Comparison of ENCODE assay signal across 8 cellular contexts in genomic region chr7:150378115-150378852, GRCh38. TPM values are rescaled to one million over a fixed set of nuclear protein-coding genes. Genes with fewer than 3 reads are reported as not detected.
A peak's percentile ranks its signal among the peaks of the same experiment; 100 is the strongest.
DNase-seq lines count a peak whose midpoint lies in the region; ATAC-seq, FAIRE-seq and TF ChIP-seq lines count a peak whose summit lies in the region.

No MANE protein-coding gene starts in this region.

- TF ChIP-seq CTCF in GM20000 (IDR thresholded peaks at IDR 0.05; ENCODE audit: extremely low read depth, missing control alignments) (no peak), HepG2 (CRISPR knock-in tag; IDR thresholded peaks at IDR 0.05) (peak; percentile 65)

- no peaks in the 10 kb centered on the region for H3K27me3 Mint-ChIP-seq in CD4-positive, alpha-beta memory T cell

- H3K4me3 Mint-ChIP-seq in CD4-positive, alpha-beta memory T cell: peak overlapping the region; percentile 79 to 88 (median 86)

- POLR2A ChIA-PET in CD4-positive, alpha-beta memory T cell (lab: Charles Lee; ENCODE audit: partially characterized antibody): interaction anchor here (0.7 to 3.1 kb wide), 17 partner anchors 9 to 377 kb away, joined by 3 to 55 read pairs (median 4); partner anchors contain the start of genes ACTR3C, GIMAP7, GIMAP8 and LRRC61
- POLR2A ChIA-PET in HepG2 (lab: Yijun Ruan, JAX): interaction anchor here (1.0 to 4.7 kb wide), 15 partner anchors 8 to 62 kb away, joined by 3 to 107 read pairs (median 6); partner anchors contain the start of genes ACTR3C, LRRC61, RARRES2 and REPIN1

- H3K27me3 ChIP-seq in CD4-positive, alpha-beta memory T cell (ENCODE audit: insufficient read depth, low read length): no peaks in the 10 kb centered on the region
- no peaks in the 10 kb centered on the region for H3K27me3 ChIP-seq in HepG2 (ENCODE audit: control insufficient read depth in 1 of 2, insufficient read depth in 2 of 2, low read length in 2 of 2)

- H3K4me1 ChIP-seq in CD4-positive, alpha-beta memory T cell (ENCODE audit: insufficient read depth, low read length): peaks cover 38% of the 10 kb centered on the region
- H3K4me1 ChIP-seq in HepG2 (ENCODE audit: insufficient read depth, low read length): peaks cover 86% of the 10 kb centered on the region

- peak overlapping the region; percentile 74 to 90 (median 86) for H3K27ac Mint-ChIP-seq in CD4-positive, alpha-beta memory T cell

- H4K20me1 ChIP-seq in HepG2 (ENCODE audit: insufficient read depth, low read length): peaks cover 3% of the 10 kb centered on the region; the same call in 1 of the 2 replicates

- peak overlapping the region; percentile 71 for H3K27ac ChIP-seq in CD4-positive, alpha-beta memory T cell (ENCODE audit: low read depth, low read length)
- peak overlapping the region; percentile 97 for H3K27ac ChIP-seq in HepG2 (ENCODE audit: extremely low read length, insufficient read depth, low read length)

- DNase-seq in CD4-positive, alpha-beta memory T cell: peak; percentile 32 to 63 (median 40)
- DNase-seq in GM20000 (ENCODE audit: low spot score) (peak; percentile 67), NCI-H1694 treated with DMSO at 0.1 percent for 48 hours (lab: John Stamatoyannopoulos, UW) (peak; percentile 66), T-helper 9 cell (peak; percentile 33), dermis blood vessel endothelial cell (peak; percentile 88), HepG2 (ENCODE audit: low spot score) (peak; percentile 82)
- peak; percentile 48 for DNase-seq in stimulated activated naive CD8-positive, alpha-beta T cell treated with anti-CD3 and anti-CD28 coated beads, Interleukin-15, Interleukin-2, amounts not matched to agents 100 U/mL and 50 U/mL, for 24 hours

- H3K36me3 Mint-ChIP-seq in CD4-positive, alpha-beta memory T cell: peaks cover 0 to 14% of the 10 kb centered on the region in 2 donors

- H3K79me2 ChIP-seq in HepG2 (ENCODE audit: insufficient read depth, low read length): peaks cover 39% of the 10 kb centered on the region

- in situ Hi-C loops in HepG2 (cut with HindIII; ENCODE audit: extremely low pct_ligation_motif_present, low pct_unique_long_range_greater_than_20kb): no loop called here

- peak overlapping the region; percentile 97 for H3K4me2 ChIP-seq in HepG2 (ENCODE audit: low read depth, low read length)

- 0% methylated on average over 11 of the region's 32 CpGs for WGBS in HepG2 (ENCODE audit: low lambda C conversion rate)

- peak overlapping the region; percentile 99 for H3K9ac ChIP-seq in HepG2 (ENCODE audit: insufficient read depth, low read depth, low read length)

- TF ChIP-seq EP300 in HepG2 (IDR thresholded peaks at IDR 0.05; ENCODE audit: low read depth in 2 of 2, low read length in 2 of 2) (0 out of 4 replicates have a peak, but pooled peaks of 1 of the 2 experiments have one; percentile 16), HepG2 (CRISPR knock-in tag; IDR thresholded peaks at IDR 0.05; ENCODE audit: borderline replicate concordance) (0 out of 2 replicates have a peak, but pooled peaks have one; percentile 28)

- H3K36me3 ChIP-seq in CD4-positive, alpha-beta memory T cell (ENCODE audit: insufficient read depth, low read length): no peaks in the 10 kb centered on the region
- peaks cover under 1 to 8% of the 10 kb centered on the region in 2 experiments; a peak in 2 of 5 replicates for H3K36me3 ChIP-seq in HepG2 (replicated peaks in 1 of 2; ENCODE audit: control insufficient read depth in 1 of 2, insufficient read depth in 2 of 2, low read length in 2 of 2)

- ATAC-seq in HepG2: peak; percentile 43
- no peak for ATAC-seq in stimulated activated naive CD8-positive, alpha-beta T cell treated with anti-CD3 and anti-CD28 coated beads, Interleukin-15, Interleukin-2, amounts not matched to agents 100 U/mL and 50 U/mL, for 24 hours
- no peak for ATAC-seq in GM21515 (IDR thresholded peaks at IDR 0.05; ENCODE audit: unreplicated experiment)

- peak; percentile 56 to 58; a peak in 3 of 4 replicates for TF ChIP-seq POLR2A in HepG2 (IDR thresholded peaks at IDR 0.05; ENCODE audit: insufficient read depth in 1 of 2, low read depth in 2 of 2, low read length in 2 of 2)

- H2AFZ ChIP-seq in HepG2 (ENCODE audit: low read length): no peak overlapping the region

- TSS peak; percentile 94 for BruUV-seq in HepG2 (replicated peaks; lab: Mats Ljungman, UMichigan)

- no peaks in the 10 kb centered on the region for H3K9me3 Mint-ChIP-seq in CD4-positive, alpha-beta memory T cell

- FAIRE-seq in HepG2 (lab: Jason Lieb, UNC): peak; percentile 76

- H3K4me3 ChIP-seq in CD4-positive, alpha-beta memory T cell (ENCODE audit: low read length in 2 of 2): peak overlapping the region; percentile 87 to 89
- H3K4me3 ChIP-seq in HepG2 (replicated peaks in 1 of 3; ENCODE audit: insufficient read depth in 1 of 3, low read depth in 2 of 3, low read length in 3 of 3): peak overlapping the region; percentile 84 to 92 (median 88)

- intact Hi-C loops in CD4-positive, alpha-beta memory T cell (cut with micrococcal nuclease): loop anchor here (2.0 kb wide), 1 partner anchor 55 kb away; the partner anchor contains the start of genes ACTR3C and LRRC61
- intact Hi-C loops in HepG2 (cut with micrococcal nuclease; ENCODE audit: unreplicated experiment): no loop called here

- no peaks in the 10 kb centered on the region for H3K9me3 ChIP-seq in CD4-positive, alpha-beta memory T cell (ENCODE audit: control insufficient read depth in 1 of 2, low read length in 2 of 2)
- no peaks in the 10 kb centered on the region for H3K9me3 ChIP-seq in HepG2 (ENCODE audit: low read length)

- CTCF ChIA-PET in CD4-positive, alpha-beta memory T cell (lab: Charles Lee; ENCODE audit: partially characterized antibody): interaction anchor here (0.9 to 2.6 kb wide), 9 partner anchors 9 to 43 kb away, joined by 3 to 19 read pairs (median 4); partner anchors contain the start of gene REPIN1
- CTCF ChIA-PET in HepG2 (lab: Yijun Ruan, JAX; ENCODE audit: low intra/inter-chr PET ratio, low total read pairs): interaction anchor here (0.8 to 2.3 kb wide), 2 partner anchors 10 to 22 kb away, joined by 3 to 8 read pairs; no protein-coding TSS in a partner anchor

- TF ChIP-seq RAD21 in HepG2 (CRISPR knock-in tag; IDR thresholded peaks at IDR 0.05): no peak

- peaks cover 28 to 69% (median 44%) of the 10 kb centered on the region in 4 donors for H3K4me1 Mint-ChIP-seq in CD4-positive, alpha-beta memory T cell

RNA-seq across cellular contexts. Expression of gene ZNF775, which starts 0.8 kb away (rescaled TPM):
- 1 to 10 TPM; 4.3 to 5.5 TPM for total RNA-seq in CD4-positive, alpha-beta memory T cell
- polyA plus RNA-seq in CD4-positive, alpha-beta memory T cell: 1 to 10 TPM in 1 of 2 donors, under 1 TPM in 1; 0.67 to 7.6 TPM
- 8.1 and 9.7 TPM in 2 replicates for total RNA-seq in dermis blood vessel endothelial cell
- total RNA-seq in HepG2 (2016; rRNA removed; fragmentation: Illumina TruSeq; extraction: Trizol): 3.1 and 4.5 TPM in 2 replicates
- 0.71 TPM in 2 replicates for total RNA-seq in HepG2 (2016; cell fraction: cytosol; rRNA removed; fragmentation: Illumina TruSeq; extraction: Trizol; ENCODE audit: low read depth)
- 3.6 and 3.8 TPM in 2 replicates for total RNA-seq in HepG2 (2016; cell fraction: insoluble cytoplasmic fraction; rRNA removed; fragmentation: Illumina TruSeq; extraction: Trizol)
- 1.9 and 2.5 TPM in 2 replicates for total RNA-seq in HepG2 (2016; cell fraction: membrane; rRNA removed; fragmentation: Illumina TruSeq; extraction: Trizol)
- 1.8 and 3.2 TPM in 2 replicates for total RNA-seq in HepG2 (2016; cell fraction: nucleus; rRNA removed; fragmentation: Illumina TruSeq; extraction: Trizol)
- 3.2 and 3.8 TPM in 2 replicates for polyA plus RNA-seq in HepG2 (2011; rRNA removed)
- polyA plus RNA-seq in HepG2 (2011; cell fraction: cytosol; rRNA removed): 2.6 and 4.5 TPM in 2 replicates
- polyA plus RNA-seq in HepG2 (2011; cell fraction: nucleus; rRNA removed): 5.8 and 5.9 TPM in 2 replicates
- polyA plus RNA-seq in HepG2 (2012): 2.1 and 3.1 TPM in 2 replicates
- polyA plus RNA-seq in HepG2 (2016; cell fraction: cytosol; fragmentation: Illumina TruSeq; extraction: Trizol; ENCODE audit: low read depth): 0.67 and 0.68 TPM in 2 replicates
- 3.7 and 4.2 TPM in 2 replicates for polyA plus RNA-seq in HepG2 (2016; cell fraction: insoluble cytoplasmic fraction; fragmentation: Illumina TruSeq; extraction: Trizol; ENCODE audit: low read depth)
- 1.2 and 1.8 TPM in 2 replicates for polyA plus RNA-seq in HepG2 (2016; cell fraction: membrane; fragmentation: Illumina TruSeq; extraction: Trizol; ENCODE audit: low read depth)
- polyA plus RNA-seq in HepG2 (2016; cell fraction: nucleus; fragmentation: Illumina TruSeq; extraction: Trizol; ENCODE audit: insufficient read depth, low read depth): 5.2 and 9.1 TPM in 2 replicates
- polyA minus RNA-seq in HepG2 (2011; rRNA and poly(A)+ RNA removed; ENCODE audit: low replicate concordance): 0.37 and 3.7 TPM in 2 replicates
- polyA minus RNA-seq in HepG2 (2011; cell fraction: cytosol; rRNA and poly(A)+ RNA removed): 2.5 and 3.9 TPM in 2 replicates
- 1.8 and 2.4 TPM in 2 replicates for polyA minus RNA-seq in HepG2 (2011; cell fraction: nucleus; rRNA and poly(A)+ RNA removed)

RNA-seq across cellular contexts. Expression of gene REPIN1, which starts 9.7 kb away (rescaled TPM):
- total RNA-seq in CD4-positive, alpha-beta memory T cell: 10 to 100 TPM; 72.0 to 78.5 TPM
- polyA plus RNA-seq in CD4-positive, alpha-beta memory T cell: 10 to 100 TPM; 29.4 to 62.1 TPM
- 83.9 and 124 TPM in 2 replicates for total RNA-seq in dermis blood vessel endothelial cell
- 86.4 and 108 TPM in 2 replicates for total RNA-seq in HepG2 (2016; rRNA removed; fragmentation: Illumina TruSeq; extraction: Trizol)
- 34.3 and 36.1 TPM in 2 replicates for total RNA-seq in HepG2 (2016; cell fraction: cytosol; rRNA removed; fragmentation: Illumina TruSeq; extraction: Trizol; ENCODE audit: low read depth)
- total RNA-seq in HepG2 (2016; cell fraction: insoluble cytoplasmic fraction; rRNA removed; fragmentation: Illumina TruSeq; extraction: Trizol): 77.5 and 106 TPM in 2 replicates
- 112 and 119 TPM in 2 replicates for total RNA-seq in HepG2 (2016; cell fraction: membrane; rRNA removed; fragmentation: Illumina TruSeq; extraction: Trizol)
- total RNA-seq in HepG2 (2016; cell fraction: nucleus; rRNA removed; fragmentation: Illumina TruSeq; extraction: Trizol): 81.1 and 91.5 TPM in 2 replicates
- polyA plus RNA-seq in HepG2 (2011; rRNA removed): 69.9 and 87.9 TPM in 2 replicates
- polyA plus RNA-seq in HepG2 (2011; cell fraction: cytosol; rRNA removed): 58.9 and 82.1 TPM in 2 replicates
- 189 and 195 TPM in 2 replicates for polyA plus RNA-seq in HepG2 (2011; cell fraction: nucleus; rRNA removed)
- polyA plus RNA-seq in HepG2 (2012): 52.5 and 64.7 TPM in 2 replicates
- polyA plus RNA-seq in HepG2 (2016; cell fraction: cytosol; fragmentation: Illumina TruSeq; extraction: Trizol; ENCODE audit: low read depth): 22.0 and 24.7 TPM in 2 replicates
- polyA plus RNA-seq in HepG2 (2016; cell fraction: insoluble cytoplasmic fraction; fragmentation: Illumina TruSeq; extraction: Trizol; ENCODE audit: low read depth): 82.2 and 105 TPM in 2 replicates
- 77.8 and 77.9 TPM in 2 replicates for polyA plus RNA-seq in HepG2 (2016; cell fraction: membrane; fragmentation: Illumina TruSeq; extraction: Trizol; ENCODE audit: low read depth)
- polyA plus RNA-seq in HepG2 (2016; cell fraction: nucleus; fragmentation: Illumina TruSeq; extraction: Trizol; ENCODE audit: insufficient read depth, low read depth): 138 and 155 TPM in 2 replicates
- polyA minus RNA-seq in HepG2 (2011; rRNA and poly(A)+ RNA removed; ENCODE audit: low replicate concordance): 81.7 and 98.0 TPM in 2 replicates
- polyA minus RNA-seq in HepG2 (2011; cell fraction: cytosol; rRNA and poly(A)+ RNA removed): 35.3 and 35.6 TPM in 2 replicates
- polyA minus RNA-seq in HepG2 (2011; cell fraction: nucleus; rRNA and poly(A)+ RNA removed): 50.5 and 54.6 TPM in 2 replicates

RNA-seq across cellular contexts. Expression of gene RARRES2, which starts 36.9 kb away (rescaled TPM):
- not detected for total RNA-seq in CD4-positive, alpha-beta memory T cell
- not detected for polyA plus RNA-seq in CD4-positive, alpha-beta memory T cell
- total RNA-seq in dermis blood vessel endothelial cell (0.65 and 1.9 TPM in 2 replicates), HepG2 (2016; rRNA removed; fragmentation: Illumina TruSeq; extraction: Trizol) (94.6 and 172 TPM in 2 replicates)
- total RNA-seq in HepG2 (2016; cell fraction: cytosol; rRNA removed; fragmentation: Illumina TruSeq; extraction: Trizol; ENCODE audit: low read depth): 63.6 and 75.7 TPM in 2 replicates
- total RNA-seq in HepG2 (2016; cell fraction: insoluble cytoplasmic fraction; rRNA removed; fragmentation: Illumina TruSeq; extraction: Trizol): 93.3 and 178 TPM in 2 replicates
- total RNA-seq in HepG2 (2016; cell fraction: membrane; rRNA removed; fragmentation: Illumina TruSeq; extraction: Trizol): 68.9 and 86.6 TPM in 2 replicates
- 126 and 156 TPM in 2 replicates for total RNA-seq in HepG2 (2016; cell fraction: nucleus; rRNA removed; fragmentation: Illumina TruSeq; extraction: Trizol)
- 134 and 157 TPM in 2 replicates for polyA plus RNA-seq in HepG2 (2011; rRNA removed)
- 197 and 233 TPM in 2 replicates for polyA plus RNA-seq in HepG2 (2011; cell fraction: cytosol; rRNA removed)
- 164 and 202 TPM in 2 replicates for polyA plus RNA-seq in HepG2 (2011; cell fraction: nucleus; rRNA removed)
- polyA plus RNA-seq in HepG2 (2012): 37.9 and 77.4 TPM in 2 replicates
- polyA plus RNA-seq in HepG2 (2016; cell fraction: cytosol; fragmentation: Illumina TruSeq; extraction: Trizol; ENCODE audit: low read depth): 96.7 and 115 TPM in 2 replicates
- 134 and 138 TPM in 2 replicates for polyA plus RNA-seq in HepG2 (2016; cell fraction: insoluble cytoplasmic fraction; fragmentation: Illumina TruSeq; extraction: Trizol; ENCODE audit: low read depth)
- polyA plus RNA-seq in HepG2 (2016; cell fraction: membrane; fragmentation: Illumina TruSeq; extraction: Trizol; ENCODE audit: low read depth): 82.1 and 99.5 TPM in 2 replicates
- polyA plus RNA-seq in HepG2 (2016; cell fraction: nucleus; fragmentation: Illumina TruSeq; extraction: Trizol; ENCODE audit: insufficient read depth, low read depth): 420 and 455 TPM in 2 replicates
- 22.1 TPM in 1 of 2 replicates, not detected in the other for polyA minus RNA-seq in HepG2 (2011; rRNA and poly(A)+ RNA removed; ENCODE audit: low replicate concordance)
- polyA minus RNA-seq in HepG2 (2011; cell fraction: cytosol; rRNA and poly(A)+ RNA removed): 17.4 and 20.0 TPM in 2 replicates
- polyA minus RNA-seq in HepG2 (2011; cell fraction: nucleus; rRNA and poly(A)+ RNA removed): 6.1 and 7.3 TPM in 2 replicates

RNA-seq across cellular contexts. Expression of gene ACTR3C, which starts 54.9 kb away (rescaled TPM):
- total RNA-seq in CD4-positive, alpha-beta memory T cell: 10 to 100 TPM; 13.0 to 17.8 TPM
- 1 to 10 TPM; 3.6 to 8.6 TPM for polyA plus RNA-seq in CD4-positive, alpha-beta memory T cell
- total RNA-seq in dermis blood vessel endothelial cell (8.9 and 9.5 TPM in 2 replicates), HepG2 (2016; rRNA removed; fragmentation: Illumina TruSeq; extraction: Trizol) (4.1 and 7.5 TPM in 2 replicates)
- total RNA-seq in HepG2 (2016; cell fraction: cytosol; rRNA removed; fragmentation: Illumina TruSeq; extraction: Trizol; ENCODE audit: low read depth): 7.2 and 7.8 TPM in 2 replicates
- total RNA-seq in HepG2 (2016; cell fraction: insoluble cytoplasmic fraction; rRNA removed; fragmentation: Illumina TruSeq; extraction: Trizol): 3.7 and 6.7 TPM in 2 replicates
- 4.8 and 5.6 TPM in 2 replicates for total RNA-seq in HepG2 (2016; cell fraction: membrane; rRNA removed; fragmentation: Illumina TruSeq; extraction: Trizol)
- 17.1 and 19.7 TPM in 2 replicates for total RNA-seq in HepG2 (2016; cell fraction: nucleus; rRNA removed; fragmentation: Illumina TruSeq; extraction: Trizol)
- 3.2 and 3.8 TPM in 2 replicates for polyA plus RNA-seq in HepG2 (2011; rRNA removed)
- 2.5 and 2.7 TPM in 2 replicates for polyA plus RNA-seq in HepG2 (2011; cell fraction: cytosol; rRNA removed)
- 4.0 and 4.3 TPM in 2 replicates for polyA plus RNA-seq in HepG2 (2011; cell fraction: nucleus; rRNA removed)
- 1.2 and 1.4 TPM in 2 replicates for polyA plus RNA-seq in HepG2 (2012)
- 0.95 and 2.7 TPM in 2 replicates for polyA plus RNA-seq in HepG2 (2016; cell fraction: cytosol; fragmentation: Illumina TruSeq; extraction: Trizol; ENCODE audit: low read depth)
- polyA plus RNA-seq in HepG2 (2016; cell fraction: insoluble cytoplasmic fraction; fragmentation: Illumina TruSeq; extraction: Trizol; ENCODE audit: low read depth): 1.9 and 3.9 TPM in 2 replicates
- 1.4 and 1.6 TPM in 2 replicates for polyA plus RNA-seq in HepG2 (2016; cell fraction: membrane; fragmentation: Illumina TruSeq; extraction: Trizol; ENCODE audit: low read depth)
- polyA plus RNA-seq in HepG2 (2016; cell fraction: nucleus; fragmentation: Illumina TruSeq; extraction: Trizol; ENCODE audit: insufficient read depth, low read depth): 4.9 and 8.0 TPM in 2 replicates
- polyA minus RNA-seq in HepG2 (2011; rRNA and poly(A)+ RNA removed; ENCODE audit: low replicate concordance): 10.0 and 39.9 TPM in 2 replicates
- polyA minus RNA-seq in HepG2 (2011; cell fraction: cytosol; rRNA and poly(A)+ RNA removed): 2.6 and 3.3 TPM in 2 replicates
- polyA minus RNA-seq in HepG2 (2011; cell fraction: nucleus; rRNA and poly(A)+ RNA removed): 44.3 and 59.4 TPM in 2 replicates

RNA-seq across cellular contexts. Expression of gene LRRC61, which starts 55.1 kb away (rescaled TPM):
- 10 to 100 TPM; 11.0 to 12.8 TPM for total RNA-seq in CD4-positive, alpha-beta memory T cell
- polyA plus RNA-seq in CD4-positive, alpha-beta memory T cell: 10 to 100 TPM; 14.8 to 16.0 TPM
- total RNA-seq in dermis blood vessel endothelial cell (5.4 and 18.0 TPM in 2 replicates), HepG2 (2016; rRNA removed; fragmentation: Illumina TruSeq; extraction: Trizol) (34.8 and 38.4 TPM in 2 replicates)
- 10.3 and 10.8 TPM in 2 replicates for total RNA-seq in HepG2 (2016; cell fraction: cytosol; rRNA removed; fragmentation: Illumina TruSeq; extraction: Trizol; ENCODE audit: low read depth)
- 30.5 and 35.2 TPM in 2 replicates for total RNA-seq in HepG2 (2016; cell fraction: insoluble cytoplasmic fraction; rRNA removed; fragmentation: Illumina TruSeq; extraction: Trizol)
- total RNA-seq in HepG2 (2016; cell fraction: membrane; rRNA removed; fragmentation: Illumina TruSeq; extraction: Trizol): 34.2 and 36.9 TPM in 2 replicates
- 25.0 and 31.2 TPM in 2 replicates for total RNA-seq in HepG2 (2016; cell fraction: nucleus; rRNA removed; fragmentation: Illumina TruSeq; extraction: Trizol)
- 33.0 and 42.2 TPM in 2 replicates for polyA plus RNA-seq in HepG2 (2011; rRNA removed)
- polyA plus RNA-seq in HepG2 (2011; cell fraction: cytosol; rRNA removed): 34.7 and 58.3 TPM in 2 replicates
- 25.0 and 33.0 TPM in 2 replicates for polyA plus RNA-seq in HepG2 (2011; cell fraction: nucleus; rRNA removed)
- 22.2 and 36.3 TPM in 2 replicates for polyA plus RNA-seq in HepG2 (2012)
- 19.9 and 25.0 TPM in 2 replicates for polyA plus RNA-seq in HepG2 (2016; cell fraction: cytosol; fragmentation: Illumina TruSeq; extraction: Trizol; ENCODE audit: low read depth)
- polyA plus RNA-seq in HepG2 (2016; cell fraction: insoluble cytoplasmic fraction; fragmentation: Illumina TruSeq; extraction: Trizol; ENCODE audit: low read depth): 36.4 and 46.3 TPM in 2 replicates
- 41.1 and 42.5 TPM in 2 replicates for polyA plus RNA-seq in HepG2 (2016; cell fraction: membrane; fragmentation: Illumina TruSeq; extraction: Trizol; ENCODE audit: low read depth)
- 34.8 and 36.2 TPM in 2 replicates for polyA plus RNA-seq in HepG2 (2016; cell fraction: nucleus; fragmentation: Illumina TruSeq; extraction: Trizol; ENCODE audit: insufficient read depth, low read depth)
- polyA minus RNA-seq in HepG2 (2011; rRNA and poly(A)+ RNA removed; ENCODE audit: low replicate concordance): 45.8 and 71.1 TPM in 2 replicates
- polyA minus RNA-seq in HepG2 (2011; cell fraction: cytosol; rRNA and poly(A)+ RNA removed): 33.7 and 34.5 TPM in 2 replicates
- 13.3 and 15.4 TPM in 2 replicates for polyA minus RNA-seq in HepG2 (2011; cell fraction: nucleus; rRNA and poly(A)+ RNA removed)

Comparison
In these comparisons a context has a peak if more than half of its experiments do, and no peak if none do; other contexts are left out.
1. DNase-seq: peak in every context shown above with its lines; median percentile 88 in dermis blood vessel endothelial cell; 82 in HepG2; 67 in GM20000; 66 in NCI-H1694 treated with DMSO at 0.1 percent for 48 hours; 48 in stimulated activated naive CD8-positive, alpha-beta T cell treated with anti-CD3 and anti-CD28 coated beads, Interleukin-15, Interleukin-2, amounts not matched to agents 100 U/mL and 50 U/mL, for 24 hours; 40 in CD4-positive, alpha-beta memory T cell; 33 in T-helper 9 cell.
2. RNA of gene RARRES2, which starts 36.9 kb away (total RNA-seq): 63.6 to 178 TPM in HepG2; 0.65 to 1.9 TPM in dermis blood vessel endothelial cell and not detected in CD4-positive, alpha-beta memory T cell; every median in the first group is over 10 times any median in the second.